In the genomic region with DNA sequence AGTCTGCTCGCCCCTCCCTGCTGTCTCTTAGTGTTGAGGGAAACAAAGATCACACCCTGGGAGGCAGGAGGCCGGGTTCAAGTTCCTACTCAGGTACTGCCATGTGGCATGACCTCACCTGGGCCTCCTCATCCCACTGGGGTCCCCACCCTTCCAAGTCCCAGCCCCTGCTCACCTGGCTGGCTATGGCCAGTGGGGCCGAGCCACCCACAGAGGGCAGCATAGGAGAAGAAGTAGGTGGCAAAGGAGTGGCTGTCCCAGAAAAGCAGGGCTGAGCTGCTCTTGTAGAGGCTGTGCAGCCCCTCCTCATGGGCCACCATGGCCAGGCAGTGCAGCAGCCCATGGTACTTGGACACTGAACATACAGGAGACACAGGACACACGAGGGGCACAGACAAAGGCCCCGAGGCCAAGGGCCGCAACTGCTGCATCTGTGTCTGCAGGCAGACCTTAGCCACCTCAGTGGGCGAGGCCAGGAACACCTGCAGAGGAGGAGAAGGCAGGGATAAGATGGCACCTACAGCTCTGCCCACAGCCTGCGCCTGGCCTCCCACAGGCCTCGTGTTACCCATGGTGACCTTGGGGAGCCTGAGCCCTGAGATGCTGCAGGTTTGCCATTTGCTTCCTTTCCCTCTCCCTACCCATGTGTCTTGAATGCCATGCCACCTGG, we compare ENCODE assay signal across 11 cellular contexts. TPM values are rescaled to one million over a fixed set of nuclear protein-coding genes. Genes with fewer than 3 reads are reported as not detected.
DNase-seq lines count a peak whose midpoint lies in the region; ATAC-seq and TF ChIP-seq lines count a peak whose summit lies in the region.
"Had no signal": no experiment of that assay in that cellular context is flagged by ENCODE, and none has a peak within 500 bp of the region (broad histone marks: within the 10 kb centered on the region; RNA-seq: fewer than 3 reads in every experiment).

No MANE protein-coding gene starts in this region.

- H3K4me3 ChIP-seq in GM12865 (ENCODE audit: low read depth, low read length), result no peak overlapping the region
- no peak overlapping the region for H3K4me3 ChIP-seq in NT2/D1 (ENCODE audit: insufficient read length, low read depth)

- peak; percentile 30; the same call in 1 of the 2 replicates for TF ChIP-seq CTCF in 22Rv1 (IDR thresholded peaks at IDR 0.05)
- peak; percentile 56 for TF ChIP-seq CTCF in GM12865 (IDR thresholded peaks at IDR 0.05; ENCODE audit: insufficient read depth, low read depth, low read length, missing control alignments)
- peak; percentile 55 for TF ChIP-seq CTCF in foreskin keratinocyte (conservative IDR thresholded peaks at IDR 0.05)

- no peaks in the 10 kb centered on the region for H3K9me3 ChIP-seq in NT2/D1 (ENCODE audit: insufficient read depth, low read length)

- H3K9ac ChIP-seq in NT2/D1 (ENCODE audit: insufficient read length, low read depth), result no peak overlapping the region

- no peaks in the 10 kb centered on the region for H3K36me3 ChIP-seq in NT2/D1 (ENCODE audit: insufficient read depth, insufficient read length, low read length)

- DNase-seq in GM12865 (ENCODE audit: low read depth) (peak; percentile 50), NT2/D1 (ENCODE audit: low read depth, low spot score) (peak; percentile 32), foreskin keratinocyte (peak in 1 of 2 donors; percentile 23), amygdala (lab: John Stamatoyannopoulos, UW) (no peak), NCI-H446 treated with DMSO at 0.1 percent for 48 hours (lab: John Stamatoyannopoulos, UW) (no peak), medulla oblongata (ENCODE audit: extremely low spot score) (no peak)
- DNase-seq: activated gamma-delta T cell treated with Interleukin-2 at 50 U/mL for 16 hours, COR-L47, SHP77 had no signal

- peak; percentile 2 for ATAC-seq in foreskin keratinocyte
- ATAC-seq in GM18907 (IDR thresholded peaks at IDR 0.05; ENCODE audit: unreplicated experiment), result no peak

- H3K4me1 ChIP-seq in NT2/D1 (ENCODE audit: insufficient read depth, insufficient read length) (peaks cover 5% of the 10 kb centered on the region), foreskin keratinocyte (peaks cover 7% of the 10 kb centered on the region)

- H3K27ac ChIP-seq in 22Rv1, result no peak overlapping the region
- H3K27ac ChIP-seq in foreskin keratinocyte, result no peak overlapping the region

- H3K27me3 ChIP-seq in NT2/D1 (ENCODE audit: insufficient read depth, insufficient read length), result no peaks in the 10 kb centered on the region
- no peaks in the 10 kb centered on the region for H3K27me3 ChIP-seq in foreskin keratinocyte

RNA-seq across cellular contexts. Expression of gene MPEG1, which starts 50.6 kb away (rescaled TPM):
- not detected in 2 replicates for total RNA-seq in foreskin keratinocyte
- polyA plus RNA-seq in foreskin keratinocyte, result not detected in 2 replicates

Comparison
In these comparisons a context has a peak if more than half of its experiments do, and no peak if none do; other contexts are left out.
1. DNase-seq: peak in GM12865 (single experiment) and NT2/D1 (single experiment); none in amygdala (0 of 56), NCI-H446 treated with DMSO at 0.1 percent for 48 hours (single experiment) and medulla oblongata (single experiment).
2. Peak in every context shown above with its lines, with median percentiles within 50 percentile points of each other: CTCF ChIP-seq.